26 cellular contexts compared by ENCODE assay signal in genomic region chrX:154502989-154503388, GRCh38.
"Had no signal": no experiment of that assay in that cellular context is flagged by ENCODE, and none has a peak within 500 bp of the region (broad histone marks: within the 10 kb centered on the region; RNA-seq: fewer than 3 reads in every experiment).

No MANE protein-coding gene starts in this region.

- H3K4me1 Mint-ChIP-seq: natural killer cell; stimulated activated naive B cell treated with anti-CD40 and anti-IgM and Interleukin-4, amounts not matched to agents 10 μg/mL and 1 μg/mL and 100 μg/mL, for 72 hours had no signal

- ATAC-seq: left cardiac atrium, left lung, lower lobe of right lung, natural killer cell, pancreas, right cardiac atrium had no signal

- H3K36me3 ChIP-seq: prostate gland, vagina had no signal

- H3K9me3 Mint-ChIP-seq: natural killer cell; stimulated activated naive B cell treated with anti-CD40 and anti-IgM and Interleukin-4, amounts not matched to agents 10 μg/mL and 1 μg/mL and 100 μg/mL, for 72 hours; stimulated activated naive CD8-positive, alpha-beta T cell treated with anti-CD3 and anti-CD28 coated beads, Interleukin-15, Interleukin-2, amounts not matched to agents 100 ng/mL and 50 ng/mL, for 24 hours; type B pancreatic cell had no signal

- FAIRE-seq: keratinocyte, pancreas, small intestine had no signal

- H3K27me3 Mint-ChIP-seq: stimulated activated naive B cell treated with anti-CD40 and anti-IgM and Interleukin-4, amounts not matched to agents 10 μg/mL and 1 μg/mL and 100 μg/mL, for 72 hours; stimulated activated naive CD8-positive, alpha-beta T cell treated with anti-CD3 and anti-CD28 coated beads, Interleukin-15, Interleukin-2, amounts not matched to agents 100 ng/mL and 50 ng/mL, for 24 hours; type B pancreatic cell had no signal

- H3K4me1 ChIP-seq: left lung, lower lobe of right lung, pancreas, prostate gland, sigmoid colon, spleen, tibial nerve, vagina had no signal

- H3K27ac ChIP-seq: left lung, lower lobe of right lung, pancreas, prostate gland, sigmoid colon, spleen, tibial nerve, vagina had no signal

- H3K36me3 Mint-ChIP-seq: natural killer cell, type B pancreatic cell had no signal

- DNase-seq: hippocampal formation; kidney glomerular epithelial cell; left cardiac atrium; left lung; lower lobe of right lung; mammary epithelial cell; mesenchymal stem cell; natural killer cell; pancreas; retina; right cardiac atrium; sigmoid colon; small intestine; spleen; stimulated activated CD4-positive, alpha-beta T cell treated with anti-CD3 and anti-CD28 coated beads, Interleukin-1b, Interleukin-23, amount 100 ng/mL, for 48 hours; stimulated activated CD4-positive, alpha-beta T cell treated with anti-CD3 and anti-CD28 coated beads, Interleukin-2, amount 100 ng/mL, for 48 hours; stimulated activated CD4-positive, alpha-beta T cell treated with anti-CD3 and anti-CD28 coated beads, Interleukin-4, amount 100 ng/mL, for 4 hours; stimulated activated CD8-positive, alpha-beta memory T cell treated with anti-CD3 and anti-CD28 coated beads, Interleukin-4, amount 100 ng/mL, for 48 hours; stimulated activated naive B cell treated with anti-CD40 and anti-IgM and Interleukin-4, amounts not matched to agents 10 μg/mL and 1 μg/mL and 100 μg/mL, for 72 hours; substantia nigra had no signal

- H3K4me3 ChIP-seq: left lung, lower lobe of right lung, pancreas, prostate gland, sigmoid colon, spleen, tibial nerve, vagina had no signal

- H3K27me3 ChIP-seq: left lung, pancreas, sigmoid colon, spleen, tibial nerve, vagina had no signal

- H3K4me3 Mint-ChIP-seq: natural killer cell; stimulated activated naive B cell treated with anti-CD40 and anti-IgM and Interleukin-4, amounts not matched to agents 10 μg/mL and 1 μg/mL and 100 μg/mL, for 72 hours; stimulated activated naive CD8-positive, alpha-beta T cell treated with anti-CD3 and anti-CD28 coated beads, Interleukin-15, Interleukin-2, amounts not matched to agents 100 ng/mL and 50 ng/mL, for 24 hours; type B pancreatic cell had no signal

- H3K27ac Mint-ChIP-seq: natural killer cell; stimulated activated naive B cell treated with anti-CD40 and anti-IgM and Interleukin-4, amounts not matched to agents 10 μg/mL and 1 μg/mL and 100 μg/mL, for 72 hours; stimulated activated naive CD8-positive, alpha-beta T cell treated with anti-CD3 and anti-CD28 coated beads, Interleukin-15, Interleukin-2, amounts not matched to agents 100 ng/mL and 50 ng/mL, for 24 hours; type B pancreatic cell had no signal

- H3K9me3 ChIP-seq: left lung, lower lobe of right lung, pancreas, prostate gland, sigmoid colon, spleen, tibial nerve, vagina had no signal
